1 cellular context compared by ENCODE assay signal in genomic region chr17:81707725-81708646, GRCh38.
TF ChIP-seq lines count a peak whose summit lies in the region.

No MANE protein-coding gene starts in this region.

TF ChIP-seq in HepG2, 621 proteins besides CTCF, POLR2A, EP300 and RAD21:
- TF ChIP-seq SP2 (CRISPR knock-in tag; IDR thresholded peaks at IDR 0.05) = 0 out of 2 replicates have a peak, but pooled peaks have one; percentile 15
- TF ChIP-seq ZNF670 (CRISPR knock-in tag; IDR thresholded peaks at IDR 0.05; ENCODE audit: borderline replicate concordance) = no peak
- TF ChIP-seq EHMT2 (IDR thresholded peaks at IDR 0.05; ENCODE audit: borderline replicate concordance, low read depth, low read length) = no peak
- TF ChIP-seq AFF4 (CRISPR knock-in tag; IDR thresholded peaks at IDR 0.05) = peak; percentile 8; the same call in 1 of the 2 replicates
- peak; percentile 18 for TF ChIP-seq POLR2G (IDR thresholded peaks at IDR 0.05; ENCODE audit: low read depth, low read length)
- no peak for TF ChIP-seq YEATS4 (CRISPR knock-in tag; IDR thresholded peaks at IDR 0.05; ENCODE audit: borderline replicate concordance)
- no peak for TF ChIP-seq ZNF800 (CRISPR knock-in tag; IDR thresholded peaks at IDR 0.05)
- TF ChIP-seq ZFP41 (CRISPR knock-in tag; IDR thresholded peaks at IDR 0.05; ENCODE audit: borderline replicate concordance) = peak; percentile 23; the same call in 1 of the 2 replicates
- TF ChIP-seq RBFOX2 (IDR thresholded peaks at IDR 0.05; ENCODE audit: low read depth, low read length) = peak; percentile 77
- TF ChIP-seq RBM22 (optimal IDR thresholded peaks at IDR 0.05; ENCODE audit: low read length) = peak; percentile 1
- 0 out of 2 replicates have a peak, but pooled peaks have one; percentile 19 for TF ChIP-seq TAF1 (CRISPR knock-in tag; IDR thresholded peaks at IDR 0.05)
- TF ChIP-seq, protein P1, sequence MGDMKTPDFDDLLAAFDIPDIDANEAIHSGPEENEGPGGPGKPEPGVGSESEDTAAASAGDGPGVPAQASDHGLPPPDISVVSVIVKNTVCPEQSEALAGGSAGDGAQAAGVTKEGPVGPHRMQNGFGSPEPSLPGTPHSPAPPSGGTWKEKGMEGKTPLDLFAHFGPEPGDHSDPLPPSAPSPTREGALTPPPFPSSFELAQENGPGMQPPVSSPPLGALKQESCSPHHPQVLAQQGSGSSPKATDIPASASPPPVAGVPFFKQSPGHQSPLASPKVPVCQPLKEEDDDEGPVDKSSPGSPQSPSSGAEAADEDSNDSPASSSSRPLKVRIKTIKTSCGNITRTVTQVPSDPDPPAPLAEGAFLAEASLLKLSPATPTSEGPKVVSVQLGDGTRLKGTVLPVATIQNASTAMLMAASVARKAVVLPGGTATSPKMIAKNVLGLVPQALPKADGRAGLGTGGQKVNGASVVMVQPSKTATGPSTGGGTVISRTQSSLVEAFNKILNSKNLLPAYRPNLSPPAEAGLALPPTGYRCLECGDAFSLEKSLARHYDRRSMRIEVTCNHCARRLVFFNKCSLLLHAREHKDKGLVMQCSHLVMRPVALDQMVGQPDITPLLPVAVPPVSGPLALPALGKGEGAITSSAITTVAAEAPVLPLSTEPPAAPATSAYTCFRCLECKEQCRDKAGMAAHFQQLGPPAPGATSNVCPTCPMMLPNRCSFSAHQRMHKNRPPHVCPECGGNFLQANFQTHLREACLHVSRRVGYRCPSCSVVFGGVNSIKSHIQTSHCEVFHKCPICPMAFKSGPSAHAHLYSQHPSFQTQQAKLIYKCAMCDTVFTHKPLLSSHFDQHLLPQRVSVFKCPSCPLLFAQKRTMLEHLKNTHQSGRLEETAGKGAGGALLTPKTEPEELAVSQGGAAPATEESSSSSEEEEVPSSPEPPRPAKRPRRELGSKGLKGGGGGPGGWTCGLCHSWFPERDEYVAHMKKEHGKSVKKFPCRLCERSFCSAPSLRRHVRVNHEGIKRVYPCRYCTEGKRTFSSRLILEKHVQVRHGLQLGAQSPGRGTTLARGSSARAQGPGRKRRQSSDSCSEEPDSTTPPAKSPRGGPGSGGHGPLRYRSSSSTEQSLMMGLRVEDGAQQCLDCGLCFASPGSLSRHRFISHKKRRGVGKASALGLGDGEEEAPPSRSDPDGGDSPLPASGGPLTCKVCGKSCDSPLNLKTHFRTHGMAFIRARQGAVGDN (CRISPR knock-in tag; IDR thresholded peaks at IDR 0.05) = peak; percentile 52
- TF ChIP-seq PATZ1 (CRISPR knock-in tag; IDR thresholded peaks at IDR 0.05) = no peak
- 0 out of 2 replicates have a peak, but pooled peaks have one; percentile 26 for TF ChIP-seq ZNF138 (CRISPR knock-in tag; IDR thresholded peaks at IDR 0.05; ENCODE audit: low read depth)
- no peak for TF ChIP-seq SMC3 (IDR thresholded peaks at IDR 0.05; ENCODE audit: low read length)
- TF ChIP-seq, protein P2, sequence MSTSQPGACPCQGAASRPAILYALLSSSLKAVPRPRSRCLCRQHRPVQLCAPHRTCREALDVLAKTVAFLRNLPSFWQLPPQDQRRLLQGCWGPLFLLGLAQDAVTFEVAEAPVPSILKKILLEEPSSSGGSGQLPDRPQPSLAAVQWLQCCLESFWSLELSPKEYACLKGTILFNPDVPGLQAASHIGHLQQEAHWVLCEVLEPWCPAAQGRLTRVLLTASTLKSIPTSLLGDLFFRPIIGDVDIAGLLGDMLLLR (CRISPR knock-in tag; IDR thresholded peaks at IDR 0.05) = 0 out of 2 replicates have a peak, but pooled peaks have one; percentile 21
- peak; percentile 49; the same call in 1 of the 2 replicates for TF ChIP-seq PAF1 (CRISPR knock-in tag; IDR thresholded peaks at IDR 0.05)
- TF ChIP-seq AGO2 (optimal IDR thresholded peaks at IDR 0.05; ENCODE audit: low read depth, low read length) = peak; percentile 76
- TF ChIP-seq AHR (CRISPR knock-in tag; IDR thresholded peaks at IDR 0.05) = 0 out of 2 replicates have a peak, but pooled peaks have one; percentile 13
- TF ChIP-seq ATM (IDR thresholded peaks at IDR 0.05; ENCODE audit: borderline replicate concordance) = no peak
- TF ChIP-seq HIVEP1 (CRISPR knock-in tag; IDR thresholded peaks at IDR 0.05) = peak; percentile 30; the same call in 1 of the 2 replicates
- TF ChIP-seq RNF2 (conservative IDR thresholded peaks at IDR 0.05; ENCODE audit: low read depth) = no peak
- TF ChIP-seq, protein P3, sequence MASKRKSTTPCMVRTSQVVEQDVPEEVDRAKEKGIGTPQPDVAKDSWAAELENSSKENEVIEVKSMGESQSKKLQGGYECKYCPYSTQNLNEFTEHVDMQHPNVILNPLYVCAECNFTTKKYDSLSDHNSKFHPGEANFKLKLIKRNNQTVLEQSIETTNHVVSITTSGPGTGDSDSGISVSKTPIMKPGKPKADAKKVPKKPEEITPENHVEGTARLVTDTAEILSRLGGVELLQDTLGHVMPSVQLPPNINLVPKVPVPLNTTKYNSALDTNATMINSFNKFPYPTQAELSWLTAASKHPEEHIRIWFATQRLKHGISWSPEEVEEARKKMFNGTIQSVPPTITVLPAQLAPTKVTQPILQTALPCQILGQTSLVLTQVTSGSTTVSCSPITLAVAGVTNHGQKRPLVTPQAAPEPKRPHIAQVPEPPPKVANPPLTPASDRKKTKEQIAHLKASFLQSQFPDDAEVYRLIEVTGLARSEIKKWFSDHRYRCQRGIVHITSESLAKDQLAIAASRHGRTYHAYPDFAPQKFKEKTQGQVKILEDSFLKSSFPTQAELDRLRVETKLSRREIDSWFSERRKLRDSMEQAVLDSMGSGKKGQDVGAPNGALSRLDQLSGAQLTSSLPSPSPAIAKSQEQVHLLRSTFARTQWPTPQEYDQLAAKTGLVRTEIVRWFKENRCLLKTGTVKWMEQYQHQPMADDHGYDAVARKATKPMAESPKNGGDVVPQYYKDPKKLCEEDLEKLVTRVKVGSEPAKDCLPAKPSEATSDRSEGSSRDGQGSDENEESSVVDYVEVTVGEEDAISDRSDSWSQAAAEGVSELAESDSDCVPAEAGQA (IDR thresholded peaks at IDR 0.05; ENCODE audit: low read depth) = no peak
- TF ChIP-seq, protein P3 (CRISPR knock-in tag; IDR thresholded peaks at IDR 0.05; ENCODE audit: borderline replicate concordance) = no peak
- TF ChIP-seq RXRA (CRISPR knock-in tag; IDR thresholded peaks at IDR 0.05) = 0 out of 2 replicates have a peak, but pooled peaks have one; percentile 3
- TF ChIP-seq ZC3H13 (CRISPR knock-in tag; IDR thresholded peaks at IDR 0.05) = peak; percentile 60; the same call in 1 of the 2 replicates
- TF ChIP-seq ZNF75D (CRISPR knock-in tag; IDR thresholded peaks at IDR 0.05; ENCODE audit: borderline replicate concordance) = no peak
